Comparison of ENCODE assay signal across 6 cellular contexts in the genomic region with DNA sequence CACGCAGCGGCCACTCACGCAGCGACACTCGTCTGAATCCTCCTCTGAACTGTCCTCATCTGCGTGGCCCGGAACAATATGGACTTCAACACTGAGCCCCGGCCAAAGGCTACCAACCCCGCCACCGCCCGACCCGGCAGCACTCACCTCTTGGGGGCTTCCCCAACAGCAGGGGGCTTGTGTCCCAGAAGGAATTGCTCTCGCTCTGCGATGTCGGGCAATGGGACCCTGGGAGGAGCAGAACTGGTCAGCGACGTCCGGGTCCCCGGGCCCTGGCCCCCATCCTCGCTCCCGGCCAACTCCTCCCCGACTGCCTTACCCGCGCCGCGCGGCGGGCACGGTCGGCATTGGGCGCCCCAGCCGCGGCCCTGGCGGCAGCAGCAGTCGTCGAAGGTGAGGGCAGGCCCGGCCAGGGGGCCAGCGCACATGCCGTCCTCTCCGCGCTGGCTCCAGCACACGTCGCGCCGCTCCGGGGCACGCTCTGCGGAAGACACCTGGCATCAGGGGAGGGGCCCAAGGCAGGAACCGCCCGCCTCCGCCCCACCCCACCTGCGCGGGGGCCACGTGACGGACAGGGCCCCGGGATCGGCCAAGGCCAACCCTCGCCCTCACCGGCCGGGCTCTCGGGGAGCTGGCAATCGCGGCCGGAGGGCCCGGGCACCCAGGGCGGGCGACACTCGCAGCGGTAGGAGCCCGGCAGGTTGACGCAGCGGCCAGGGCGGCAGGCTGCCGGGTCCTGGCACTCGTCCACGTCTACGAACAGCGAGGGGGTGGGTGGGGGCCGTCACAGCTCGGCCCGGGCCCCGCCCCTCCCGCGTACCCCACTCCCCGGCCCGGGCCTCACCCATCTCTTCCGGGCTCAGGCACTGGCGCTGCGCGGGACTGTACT. TPM values are rescaled to one million over a fixed set of nuclear protein-coding genes. Genes with fewer than 3 reads are reported as not detected.
DNase-seq lines count a peak whose midpoint lies in the region; ATAC-seq and TF ChIP-seq lines count a peak whose summit lies in the region.

No MANE protein-coding gene starts in this region.

- no peaks in the 10 kb centered on the region for H3K27me3 ChIP-seq in gastroesophageal sphincter
- H3K27me3 ChIP-seq in thoracic aorta (replicated peaks; ENCODE audit: insufficient read depth), result no peaks in the 10 kb centered on the region

- TF ChIP-seq CTCF in gastroesophageal sphincter (IDR thresholded peaks at IDR 0.05) (peak in 1 of 4 experiments; percentile 83), thoracic aorta (IDR thresholded peaks at IDR 0.05) (no peak)

- H3K4me3 ChIP-seq in gastroesophageal sphincter (peak overlapping the region; percentile 20 to 57), thoracic aorta (peak overlapping the region; percentile 71)

- H3K36me3 ChIP-seq in gastroesophageal sphincter (peaks cover 0 to 68% of the 10 kb centered on the region in 2 donors), thoracic aorta (peaks cover 33% of the 10 kb centered on the region)

- H3K9me3 ChIP-seq in gastroesophageal sphincter (no peaks in the 10 kb centered on the region), thoracic aorta (no peaks in the 10 kb centered on the region)

- ATAC-seq in GM21447 (IDR thresholded peaks at IDR 0.05; ENCODE audit: unreplicated experiment), result peak; percentile 49
- no peak for ATAC-seq in gastroesophageal sphincter
- ATAC-seq in thoracic aorta (ENCODE audit: insufficient number of reproducible peaks, low FRiP score, low read depth), result no peak

- WGBS in gastroesophageal sphincter (ENCODE audit: low coverage in 1 of 2), 2 donors, result 71% methylated on average over 4 of the region's 90 CpGs; no CpG with 5 or more reads in 1 of the 2 donors

- no peak for TF ChIP-seq POLR2A in gastroesophageal sphincter (IDR thresholded peaks at IDR 0.05)

- H3K4me1 ChIP-seq in gastroesophageal sphincter, result peaks cover 0 to 45% (median 25%) of the 10 kb centered on the region in 3 donors
- peaks cover 10 to 26% of the 10 kb centered on the region in 2 donors for H3K4me1 ChIP-seq in thoracic aorta (ENCODE audit: control insufficient read depth in 1 of 2, low read depth in 2 of 2)

- no peak for TF ChIP-seq EP300 in gastroesophageal sphincter (IDR thresholded peaks at IDR 0.05)

- DNase-seq in 8988T, result peak; percentile 51
- DNase-seq in NCI-H748 (lab: John Stamatoyannopoulos, UW; ENCODE audit: unreplicated experiment), result peak; percentile 83
- no peak for DNase-seq in thoracic aorta (ENCODE audit: low spot score)
- DNase-seq in OCI-M2 (lab: John Stamatoyannopoulos, UW; ENCODE audit: unreplicated experiment), result no peak

- peak overlapping the region; percentile 39 to 97 (median 90) for H3K27ac ChIP-seq in gastroesophageal sphincter
- H3K27ac ChIP-seq in thoracic aorta, result peak overlapping the region; percentile 79

RNA-seq across cellular contexts. Expression of a gene that starts 14.8 kb away (rescaled TPM):
- total RNA-seq in gastroesophageal sphincter (10 to 100 TPM; 70.6 to 97.6 (median 89.2) TPM), thoracic aorta (100 to 1,000 TPM in 1 of 2 donors, 10 to 100 TPM in 1; 96.8 to 106 TPM)

RNA-seq across cellular contexts. Expression of a gene that starts 18.5 kb away (rescaled TPM):
- total RNA-seq in gastroesophageal sphincter (100 to 1,000 TPM in 3 of 4 donors, 10 to 100 TPM in 1; 90.6 to 173 (median 139) TPM), thoracic aorta (100 to 1,000 TPM; 492 to 512 TPM)

RNA-seq across cellular contexts. Expression of a gene that starts 30.6 kb away (rescaled TPM):
- 10 to 100 TPM; 38.4 to 73.5 (median 43.5) TPM for total RNA-seq in gastroesophageal sphincter
- total RNA-seq in thoracic aorta, result 10 to 100 TPM; 38.4 to 51.7 TPM

RNA-seq across cellular contexts. Expression of a gene that starts 32.7 kb away (rescaled TPM):
- total RNA-seq in gastroesophageal sphincter, result 10 to 100 TPM; 36.6 to 68.3 (median 55.0) TPM
- total RNA-seq in thoracic aorta, result 100 to 1,000 TPM in 1 of 2 donors, 10 to 100 TPM in 1; 53.3 to 127 TPM

RNA-seq across cellular contexts. Expression of a gene that starts 36.2 kb away (rescaled TPM):
- total RNA-seq in gastroesophageal sphincter (100 to 1,000 TPM; 172 to 329 (median 202) TPM), thoracic aorta (100 to 1,000 TPM; 286 to 395 TPM)

Comparison
In these comparisons a context has a peak if more than half of its experiments do, and no peak if none do; other contexts are left out.
1. DNase-seq: peak in 8988T (single experiment) and NCI-H748 (single experiment); none in thoracic aorta (single experiment) and OCI-M2 (single experiment).